In genomic region chr1:110082477-110082876, GRCh38 we compare ENCODE assay signal across 32 cellular contexts. TPM values are rescaled to one million over a fixed set of nuclear protein-coding genes. Genes with fewer than 3 reads are reported as not detected.
DNase-seq lines count a peak whose midpoint lies in the region; ATAC-seq, FAIRE-seq and TF ChIP-seq lines count a peak whose summit lies in the region.
"Had no signal": no experiment of that assay in that cellular context is flagged by ENCODE, and none has a peak within 500 bp of the region (broad histone marks: within the 10 kb centered on the region; RNA-seq: fewer than 3 reads in every experiment).

No MANE protein-coding gene starts in this region.

- H3K4me3 Mint-ChIP-seq in T-helper 1 cell treated with Interleukin-12 subunit alpha and Interleukin-12 subunit beta and Interleukin-4 antibody, amounts not matched to agents 30 μg/mL and 1 μg/mL, for 36 hours, result peak overlapping the region; percentile 7
- H3K4me3 Mint-ChIP-seq in natural killer cell, result peak overlapping the region; percentile 21
- H3K4me3 Mint-ChIP-seq: activated CD4-positive, alpha-beta memory T cell treated with anti-CD3 and anti-CD28 coated beads for 36 hours had no signal

- H3K4me1 ChIP-seq in HEK293 (ENCODE audit: control insufficient read depth, insufficient read depth, low read length) (no peaks in the 10 kb centered on the region), K562 (replicated peaks in 1 of 2; ENCODE audit: control insufficient read depth in 2 of 2, insufficient read depth in 2 of 2, low read length in 2 of 2) (peaks cover 0 to 12% of the 10 kb centered on the region in 2 experiments; a peak in 1 of 5 replicates), testis (peaks cover 11% of the 10 kb centered on the region)
- H3K4me1 ChIP-seq: parathyroid adenoma had no signal

- H2AFZ ChIP-seq in K562 (ENCODE audit: low read depth, low read length), result no peak overlapping the region
- H2AFZ ChIP-seq: parathyroid adenoma had no signal

- no peaks in the 10 kb centered on the region for H3K9me1 ChIP-seq in K562 (ENCODE audit: control insufficient read depth, insufficient read depth, low read length)

- peak; percentile 33 for ATAC-seq in K562
- no peak for ATAC-seq in natural killer cell
- ATAC-seq: activated CD4-positive, CD25-positive, alpha-beta regulatory T cell treated with anti-CD3 and anti-CD28 coated beads, Interleukin-2, amount 50 U/mL, for 24 hours; heart right ventricle had no signal

- no peaks in the 10 kb centered on the region for H3K9me3 Mint-ChIP-seq in T-helper 1 cell treated with Interleukin-12 subunit alpha and Interleukin-12 subunit beta and Interleukin-4 antibody, amounts not matched to agents 30 μg/mL and 1 μg/mL, for 36 hours
- no peaks in the 10 kb centered on the region for H3K9me3 Mint-ChIP-seq in natural killer cell
- H3K9me3 Mint-ChIP-seq: activated CD4-positive, alpha-beta memory T cell treated with anti-CD3 and anti-CD28 coated beads for 36 hours; dendritic cell treated with granulocyte-macrophage colony-stimulating factor and Interleukin-4, amounts not matched to agents 40 ng/mL and 50 ng/mL, for 4 days had no signal

- TF ChIP-seq EP300 in K562 (IDR thresholded peaks at IDR 0.05; ENCODE audit: low read length), result no peak

- no peaks in the 10 kb centered on the region for H3K79me2 ChIP-seq in K562 (ENCODE audit: control insufficient read depth, insufficient read depth, low read length)
- H3K79me2 ChIP-seq: parathyroid adenoma had no signal

- TF ChIP-seq POLR2A in K562 (conservative IDR thresholded peaks at IDR 0.05), result no peak
- TF ChIP-seq POLR2A in testis (IDR thresholded peaks at IDR 0.05), result no peak

- 16% methylated on average over 5 of the region's 5 CpGs for WGBS in K562 (ENCODE audit: insufficient coverage, low coverage, missing lambda C conversion rate)
- WGBS in testis, 2 donors, result 76 to 86% methylated on average over 4 to 5 of the region's 5 CpGs

- POLR2A ChIA-PET in HEK293 (lab: Yijun Ruan, JAX), result no interaction called here
- POLR2A ChIA-PET in K562 (lab: Yijun Ruan, JAX), result interaction anchor here (0.6 to 2.0 kb wide), 5 partner anchors 8 to 73 kb away, joined by 3 to 12 read pairs (median 6); no protein-coding TSS in a partner anchor

- no peaks in the 10 kb centered on the region; the same call in 1 of the 2 replicates for H4K20me1 ChIP-seq in K562 (replicated peaks; ENCODE audit: control insufficient read depth, insufficient read depth, low read length)

- DNase-seq in T-helper 1 cell (no peak), K562 (ENCODE audit: extremely low read depth in 1 of 4, low spot score in 3 of 4) (no peak), natural killer cell (no peak), posterior vena cava (ENCODE audit: low spot score) (no peak), testis (no peak), HuH-7.5 (ENCODE audit: low spot score) (no peak)
- DNase-seq: activated CD4-positive, alpha-beta memory T cell treated with anti-CD3 and anti-CD28 coated beads for 36 hours; activated gamma-delta T cell treated with Interleukin-2 at 50 U/mL for 16 hours; central memory CD4-positive, alpha-beta T cell; foreskin melanocyte; heart right ventricle; kidney; NCI-H1092 treated with DMSO at 0.1 percent for 48 hours; NCI-H187; NCI-H2171 treated with DMSO at 0.1 percent for 48 hours; NCI-H510A; stimulated activated naive CD4-positive, alpha-beta T cell; T-helper 2 cell had no signal

- no peak overlapping the region for H3K27ac Mint-ChIP-seq in T-helper 1 cell treated with Interleukin-12 subunit alpha and Interleukin-12 subunit beta and Interleukin-4 antibody, amounts not matched to agents 30 μg/mL and 1 μg/mL, for 36 hours
- no peak overlapping the region for H3K27ac Mint-ChIP-seq in natural killer cell
- H3K27ac Mint-ChIP-seq: activated CD4-positive, alpha-beta memory T cell treated with anti-CD3 and anti-CD28 coated beads for 36 hours had no signal

- CTCF ChIA-PET in HEK293 (lab: Yijun Ruan, JAX) (interaction anchor here (0.6 to 3.1 kb wide), 4 partner anchors 18 to 29 kb away, joined by 3 to 20 read pairs (median 10); no protein-coding TSS in a partner anchor), K562 (lab: Yijun Ruan, JAX; ENCODE audit: low intra/inter-chr PET ratio) (no interaction called here)

- FAIRE-seq in K562 (lab: Jason Lieb, UNC), result no peak
- FAIRE-seq: D721Med, kidney, urothelium cell line had no signal

- H3K27me3 ChIP-seq in K562 (ENCODE audit: control insufficient read depth in 2 of 2, insufficient read depth in 2 of 2, low read length in 2 of 2), result peaks cover 30 to 64% of the 10 kb centered on the region in 2 experiments
- H3K27me3 ChIP-seq in testis, result no peaks in the 10 kb centered on the region

- no peaks in the 10 kb centered on the region for H3K9me3 ChIP-seq in HEK293 (ENCODE audit: control insufficient read depth, insufficient read depth, low read depth, low read length)
- H3K9me3 ChIP-seq in K562 (replicated peaks; ENCODE audit: control insufficient read depth, insufficient read depth, low read depth, low read length), result no peaks in the 10 kb centered on the region
- H3K9me3 ChIP-seq in testis, result no peaks in the 10 kb centered on the region
- H3K9me3 ChIP-seq: heart right ventricle had no signal

- no peak overlapping the region for H3K9ac ChIP-seq in K562 (ENCODE audit: insufficient read depth in 1 of 2, low read depth in 2 of 2, low read length in 2 of 2)
- H3K9ac ChIP-seq: parathyroid adenoma had no signal

- in situ Hi-C loops in K562 (cut with MboI), result no loop called here

- BruUV-seq in K562 (replicated peaks; lab: Mats Ljungman, UMichigan), result no TSS peak

- intact Hi-C loops in K562 (cut with micrococcal nuclease), result no loop called here
- intact Hi-C loops in natural killer cell (cut with micrococcal nuclease), result loop anchor here (10.0 kb wide), 1 partner anchor 382 kb away; no protein-coding TSS in a partner anchor
- intact Hi-C loops in posterior vena cava (cut with DNase I), result no loop called here
- intact Hi-C loops in testis (cut with DNase I; ENCODE audit: low total_unique reads), result no loop called here

- H3K27ac ChIP-seq in HEK293 (ENCODE audit: extremely low read depth, low read depth, low read length), result no peak overlapping the region
- no peak overlapping the region for H3K27ac ChIP-seq in K562 (ENCODE audit: extremely low read depth, low read depth, low read length)
- H3K27ac ChIP-seq in testis, result no peak overlapping the region
- H3K27ac ChIP-seq: 22Rv1, heart right ventricle, parathyroid adenoma, RWPE1 had no signal

- H3K27me3 Mint-ChIP-seq in T-helper 1 cell treated with Interleukin-12 subunit alpha and Interleukin-12 subunit beta and Interleukin-4 antibody, amounts not matched to agents 30 μg/mL and 1 μg/mL, for 36 hours (ENCODE audit: low read depth), result peaks cover 58% of the 10 kb centered on the region
- peaks cover 47 to 74% of the 10 kb centered on the region in 2 donors for H3K27me3 Mint-ChIP-seq in natural killer cell (ENCODE audit: low read depth in 2 of 2)

- H3K36me3 Mint-ChIP-seq in T-helper 1 cell treated with Interleukin-12 subunit alpha and Interleukin-12 subunit beta and Interleukin-4 antibody, amounts not matched to agents 30 μg/mL and 1 μg/mL, for 36 hours (ENCODE audit: low read depth), result no peaks in the 10 kb centered on the region
- no peaks in the 10 kb centered on the region for H3K36me3 Mint-ChIP-seq in natural killer cell
- H3K36me3 Mint-ChIP-seq: activated CD4-positive, alpha-beta memory T cell treated with anti-CD3 and anti-CD28 coated beads for 36 hours had no signal

- no peak for TF ChIP-seq RAD21 in K562 (CRISPR knock-in tag; conservative IDR thresholded peaks at IDR 0.05 in 1 of 2, IDR thresholded peaks at IDR 0.05 in 1 of 2)

- H3K4me3 ChIP-seq in HEK293 (ENCODE audit: low read depth, low read length), result no peak overlapping the region
- H3K4me3 ChIP-seq in K562, result no peak overlapping the region
- H3K4me3 ChIP-seq in testis, result no peak overlapping the region

- no peak for TF ChIP-seq CTCF in HEK293 (tag by site-specific recombination; IDR thresholded peaks at IDR 0.05)
- TF ChIP-seq CTCF in K562 (IDR thresholded peaks at IDR 0.05 in 2 of 3, conservative IDR thresholded peaks at IDR 0.05 in 1 of 3; ENCODE audit: insufficient read depth in 2 of 3, low read depth in 1 of 3, low read length in 3 of 3), result no peak
- no peak for TF ChIP-seq CTCF in natural killer cell (IDR thresholded peaks at IDR 0.05)
- TF ChIP-seq CTCF in testis (IDR thresholded peaks at IDR 0.05), result no peak

- peaks cover 14% of the 10 kb centered on the region for H3K4me1 Mint-ChIP-seq in T-helper 1 cell treated with Interleukin-12 subunit alpha and Interleukin-12 subunit beta and Interleukin-4 antibody, amounts not matched to agents 30 μg/mL and 1 μg/mL, for 36 hours (ENCODE audit: low read depth)
- peaks cover 15 to 19% of the 10 kb centered on the region in 2 donors for H3K4me1 Mint-ChIP-seq in natural killer cell

- no peak overlapping the region for H3K4me2 ChIP-seq in K562 (ENCODE audit: insufficient read depth, low read length)

- H3K36me3 ChIP-seq in HEK293 (ENCODE audit: control insufficient read depth in 2 of 2, insufficient read depth in 1 of 2, low read length in 2 of 2) (no peaks in the 10 kb centered on the region), K562 (ENCODE audit: control insufficient read depth, insufficient read depth, low read length) (no peaks in the 10 kb centered on the region), testis (ENCODE audit: low read depth, missing control alignments) (no peaks in the 10 kb centered on the region)
- H3K36me3 ChIP-seq: heart right ventricle had no signal

RNA-seq across cellular contexts. Expression of gene ALX3, which starts 12.0 kb away (rescaled TPM):
- total RNA-seq in K562 (2011; cell fraction: chromatin; rRNA removed; ENCODE audit: low replicate concordance), result not detected in 2 replicates
- not detected in 2 replicates for total RNA-seq in K562 (2011; cell fraction: nucleolus; rRNA removed)
- total RNA-seq in K562 (2011; cell fraction: nucleoplasm; rRNA removed), result not detected in 2 replicates
- not detected in 2 replicates for total RNA-seq in K562 (2014; rRNA removed)
- not detected in 2 replicates for total RNA-seq in K562 (2014; rRNA removed; fragmentation: Illumina TruSeq; extraction: Trizol)
- not detected in 2 replicates for total RNA-seq in K562 (2015; rRNA removed; fragmentation: Illumina TruSeq; extraction: Trizol)
- total RNA-seq in K562 (2021), result not detected in 2 replicates
- polyA plus RNA-seq in K562 (2011; rRNA removed), result not detected in 2 replicates
- polyA plus RNA-seq in K562 (2011; cell fraction: cytosol; rRNA removed), result not detected in 2 replicates
- polyA plus RNA-seq in K562 (2011; cell fraction: nucleus; rRNA removed), result not detected in 2 replicates
- not detected in 2 replicates for polyA plus RNA-seq in K562 (2012)
- not detected in 2 replicates for polyA plus RNA-seq in K562 (2014; fragmentation: Illumina TruSeq; extraction: Trizol)
- not detected for polyA plus RNA-seq in K562 (2014; fragmentation: Nextera tagmentation; extraction: Ambion mirVana)
- not detected in 2 replicates for polyA plus RNA-seq in K562 (2014; rRNA removed)
- polyA minus RNA-seq in K562 (2011; rRNA and poly(A)+ RNA removed), result not detected in 2 replicates
- polyA minus RNA-seq in K562 (2011; cell fraction: cytosol; rRNA and poly(A)+ RNA removed), result not detected in 2 replicates
- not detected in 2 replicates for polyA minus RNA-seq in K562 (2011; cell fraction: nucleus; rRNA and poly(A)+ RNA removed)
- not detected for total RNA-seq in natural killer cell
- total RNA-seq in posterior vena cava, result not detected
- total RNA-seq in testis, result under 1 TPM; 0.31 to 0.79 TPM
- 0.49 TPM for polyA plus RNA-seq in testis (ENCODE audit: insufficient read depth, low read depth, low replicate concordance)
- total RNA-seq: activated CD4-positive, alpha-beta memory T cell treated with anti-CD3 and anti-CD28 coated beads for 36 hours; heart right ventricle; kidney; liver; M059J; OCI-LY7; temporal lobe had no signal
- polyA plus RNA-seq: liver had no signal

RNA-seq across cellular contexts. Expression of gene UBL4B, which starts 29.8 kb away (rescaled TPM):
- total RNA-seq in K562 (2011; cell fraction: chromatin; rRNA removed; ENCODE audit: low replicate concordance), result not detected in 2 replicates
- total RNA-seq in K562 (2011; cell fraction: nucleolus; rRNA removed), result not detected in 2 replicates
- not detected in 2 replicates for total RNA-seq in K562 (2011; cell fraction: nucleoplasm; rRNA removed)
- total RNA-seq in K562 (2014; rRNA removed), result not detected in 2 replicates
- not detected in 2 replicates for total RNA-seq in K562 (2014; rRNA removed; fragmentation: Illumina TruSeq; extraction: Trizol)
- total RNA-seq in K562 (2015; rRNA removed; fragmentation: Illumina TruSeq; extraction: Trizol), result not detected in 2 replicates
- not detected in 2 replicates for total RNA-seq in K562 (2021)
- polyA plus RNA-seq in K562 (2011; rRNA removed), result 0.05 TPM in 1 of 2 replicates, not detected in the other
- 0.03 TPM in 1 of 2 replicates, not detected in the other for polyA plus RNA-seq in K562 (2011; cell fraction: cytosol; rRNA removed)
- 0.07 and 0.09 TPM in 2 replicates for polyA plus RNA-seq in K562 (2011; cell fraction: nucleus; rRNA removed)
- 0.07 and 1.3 TPM in 2 replicates for polyA plus RNA-seq in K562 (2012)
- not detected in 2 replicates for polyA plus RNA-seq in K562 (2014; fragmentation: Illumina TruSeq; extraction: Trizol)
- polyA plus RNA-seq in K562 (2014; fragmentation: Nextera tagmentation; extraction: Ambion mirVana), result not detected
- not detected in 2 replicates for polyA plus RNA-seq in K562 (2014; rRNA removed)
- not detected in 2 replicates for polyA minus RNA-seq in K562 (2011; rRNA and poly(A)+ RNA removed)
- not detected in 2 replicates for polyA minus RNA-seq in K562 (2011; cell fraction: cytosol; rRNA and poly(A)+ RNA removed)
- 0.22 TPM in 1 of 2 replicates, not detected in the other for polyA minus RNA-seq in K562 (2011; cell fraction: nucleus; rRNA and poly(A)+ RNA removed)
- total RNA-seq in natural killer cell, result not detected
- total RNA-seq in posterior vena cava, result under 1 TPM in 1 of 2 donors, not detected in 1; 0.19 TPM
- 10 to 100 TPM; 34.1 to 95.5 TPM for total RNA-seq in testis
- 105 TPM for polyA plus RNA-seq in testis (ENCODE audit: insufficient read depth, low read depth, low replicate concordance)
- total RNA-seq: activated CD4-positive, alpha-beta memory T cell treated with anti-CD3 and anti-CD28 coated beads for 36 hours; heart right ventricle; kidney; liver; M059J; OCI-LY7 had no signal
- polyA plus RNA-seq: esophagus, heart right ventricle, liver had no signal

RNA-seq across cellular contexts. Expression of gene STRIP1, which starts 48.1 kb away (rescaled TPM):
- 216 and 291 TPM in 2 replicates for total RNA-seq in K562 (2011; cell fraction: chromatin; rRNA removed; ENCODE audit: low replicate concordance)
- 159 and 160 TPM in 2 replicates for total RNA-seq in K562 (2011; cell fraction: nucleolus; rRNA removed)
- total RNA-seq in K562 (2011; cell fraction: nucleoplasm; rRNA removed), result 167 and 180 TPM in 2 replicates
- total RNA-seq in K562 (2014; rRNA removed) (34.2 and 40.1 TPM in 2 replicates), K562 (2014; rRNA removed; fragmentation: Illumina TruSeq; extraction: Trizol) (27.6 and 28.6 TPM in 2 replicates), K562 (2015; rRNA removed; fragmentation: Illumina TruSeq; extraction: Trizol) (29.0 and 30.6 TPM in 2 replicates), K562 (2021) (38.5 and 42.3 TPM in 2 replicates), natural killer cell (100 to 1,000 TPM in 2 of 3 donors, 10 to 100 TPM in 1; 92.4 to 139 (median 130) TPM), posterior vena cava (10 to 100 TPM; 27.2 to 29.8 TPM), testis (100 to 1,000 TPM in 1 of 2 donors, 10 to 100 TPM in 1; 85.8 to 103 TPM)
- polyA plus RNA-seq in K562 (2011; rRNA removed) (32.6 and 32.8 TPM in 2 replicates), K562 (2014; fragmentation: Illumina TruSeq; extraction: Trizol) (30.6 and 32.2 TPM in 2 replicates), K562 (2014; fragmentation: Nextera tagmentation; extraction: Ambion mirVana) (10 to 100 TPM in 1 of 2 experiments, 1 to 10 TPM in 1; 9.9 to 10.5 TPM), K562 (2014; rRNA removed) (30.4 and 32.0 TPM in 2 replicates), testis (ENCODE audit: insufficient read depth, low read depth, low replicate concordance) (49.9 TPM)
- 20.9 and 23.7 TPM in 2 replicates for polyA plus RNA-seq in K562 (2011; cell fraction: cytosol; rRNA removed)
- 128 and 143 TPM in 2 replicates for polyA plus RNA-seq in K562 (2011; cell fraction: nucleus; rRNA removed)
- polyA plus RNA-seq in K562 (2012), result 23.1 and 25.5 TPM in 2 replicates
- polyA minus RNA-seq in K562 (2011; rRNA and poly(A)+ RNA removed), result 51.3 and 51.8 TPM in 2 replicates
- polyA minus RNA-seq in K562 (2011; cell fraction: cytosol; rRNA and poly(A)+ RNA removed), result 16.5 and 21.1 TPM in 2 replicates
- 79.6 and 106 TPM in 2 replicates for polyA minus RNA-seq in K562 (2011; cell fraction: nucleus; rRNA and poly(A)+ RNA removed)

Comparison
In these comparisons a context has a peak if more than half of its experiments do, and no peak if none do; other contexts are left out.
1. RNA of gene UBL4B, which starts 29.8 kb away (total RNA-seq): 34.1 to 95.5 TPM in testis; 0.19 TPM in posterior vena cava, not detected in K562 and not detected in natural killer cell; every median in the first group is over 10 times any median in the second.